In the genomic region with DNA sequence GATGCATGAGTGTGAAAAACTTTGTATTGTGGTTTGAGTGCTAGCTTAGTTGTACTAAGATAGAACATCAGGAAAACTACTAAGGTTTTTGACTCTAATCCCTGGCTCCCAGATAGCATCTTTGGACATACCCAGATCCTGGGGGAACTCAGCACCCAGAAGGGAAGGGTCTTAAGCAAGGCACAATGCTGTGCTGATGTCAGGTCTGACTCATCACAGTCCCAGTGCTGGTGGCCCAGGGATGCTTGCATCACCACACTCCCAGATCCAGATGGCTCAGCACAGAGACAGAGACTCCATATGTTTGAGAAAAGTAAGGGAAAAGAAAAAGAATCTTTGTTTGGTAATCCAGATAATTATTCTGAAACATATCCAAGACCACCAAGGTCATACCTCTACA, we compare ENCODE assay signal across 31 cellular contexts. TPM values are rescaled to one million over a fixed set of nuclear protein-coding genes. Genes with fewer than 3 reads are reported as not detected.
DNase-seq lines count a peak whose midpoint lies in the region; ATAC-seq, FAIRE-seq and TF ChIP-seq lines count a peak whose summit lies in the region.
"Had no signal": no experiment of that assay in that cellular context is flagged by ENCODE, and none has a peak within 500 bp of the region (broad histone marks: within the 10 kb centered on the region; RNA-seq: fewer than 3 reads in every experiment).

No MANE protein-coding gene starts in this region.

- no peak overlapping the region for H4K8ac ChIP-seq in neuronal stem cell (ENCODE audit: low read depth, low read length)

- no peak overlapping the region for H2AFZ ChIP-seq in GM23338
- H2AFZ ChIP-seq in neuronal stem cell (ENCODE audit: low read length), result no peak overlapping the region

- no peaks in the 10 kb centered on the region for H3K79me1 ChIP-seq in neuronal stem cell (ENCODE audit: low read depth, low read length)

- H3K27ac ChIP-seq in GM23338 (ENCODE audit: low read depth), result no peak overlapping the region
- no peak overlapping the region for H3K27ac ChIP-seq in psoas muscle
- no peak overlapping the region for H3K27ac ChIP-seq in neuronal stem cell (replicated peaks; ENCODE audit: low read length)
- no peak overlapping the region for H3K27ac ChIP-seq in upper lobe of right lung
- H3K27ac ChIP-seq: BLaER1, lower lobe of right lung, SJCRH30, vagina had no signal

- peak; percentile 9 for ATAC-seq in GM18861 (IDR thresholded peaks at IDR 0.05; ENCODE audit: unreplicated experiment)
- ATAC-seq in GM23338, result no peak
- peak; percentile 27 for ATAC-seq in HG03378 (IDR thresholded peaks at IDR 0.05; ENCODE audit: unreplicated experiment)
- ATAC-seq in psoas muscle, result no peak
- ATAC-seq in GM21576 (IDR thresholded peaks at IDR 0.05; ENCODE audit: unreplicated experiment), result no peak
- no peak for ATAC-seq in upper lobe of right lung
- ATAC-seq: lower lobe of right lung, PC-3 had no signal

- no peaks in the 10 kb centered on the region for H3F3A ChIP-seq in GM23338 (replicated peaks; ENCODE audit: low read depth)

- no peaks in the 10 kb centered on the region for H3K79me2 ChIP-seq in GM23338 (replicated peaks; ENCODE audit: insufficient read depth)

- no peaks in the 10 kb centered on the region; the same call in 1 of the 2 replicates for H3K9me2 ChIP-seq in GM23338 (ENCODE audit: insufficient read depth)

- no peak overlapping the region for H3K18ac ChIP-seq in neuronal stem cell (ENCODE audit: low read length)

- no peak overlapping the region for H3K9ac ChIP-seq in neuronal stem cell (ENCODE audit: low read depth, low read length, poor library complexity)
- H3K9ac ChIP-seq: BLaER1 had no signal

- no peak overlapping the region for H2BK5ac ChIP-seq in neuronal stem cell (ENCODE audit: low read length)

- H3K9me3 Mint-ChIP-seq in GM23338, result peaks cover 27% of the 10 kb centered on the region

- no peak overlapping the region for H2AK5ac ChIP-seq in neuronal stem cell (ENCODE audit: low read depth, low read length)

- H4K20me1 ChIP-seq in GM23338 (replicated peaks; ENCODE audit: insufficient read depth), result no peaks in the 10 kb centered on the region
- H4K20me1 ChIP-seq: BLaER1 had no signal

- H3K9me3 ChIP-seq in psoas muscle (no peaks in the 10 kb centered on the region), neuronal stem cell (replicated peaks in 1 of 2; ENCODE audit: control insufficient read depth in 2 of 2, insufficient read depth in 1 of 2, low read depth in 1 of 2, low read length in 2 of 2) (no peaks in the 10 kb centered on the region), upper lobe of right lung (no peaks in the 10 kb centered on the region)
- H3K9me3 ChIP-seq: lower lobe of right lung, SJCRH30, vagina had no signal

- H3K4me2 ChIP-seq in GM23338 (no peak overlapping the region), neuronal stem cell (ENCODE audit: insufficient read depth, low read length, poor library complexity, severe bottlenecking) (no peak overlapping the region)
- H3K4me2 ChIP-seq: BLaER1 had no signal

- H4K91ac ChIP-seq in neuronal stem cell (ENCODE audit: low read depth, low read length, poor library complexity), result no peak overlapping the region

- H3K4ac ChIP-seq in neuronal stem cell (ENCODE audit: low read length), result no peak overlapping the region

- peak overlapping the region; percentile 65; the same call in 1 of the 2 replicates for H3K27ac Mint-ChIP-seq in GM23338
- H3K27ac Mint-ChIP-seq: activated CD4-positive, alpha-beta T cell treated with anti-CD3 and anti-CD28 coated beads, Interleukin-2, amount 10 ng/mL, durations not matched to agents 24 days and 14 days; activated CD8-positive, alpha-beta memory T cell treated with anti-CD3 and anti-CD28 coated beads, Interleukin-2, amount 10 ng/mL, durations not matched to agents 7 days and 5 days; activated naive CD8-positive, alpha-beta T cell; progenitor cell of endocrine pancreas; stimulated activated effector memory CD8-positive, alpha-beta T cell treated with anti-CD3 and anti-CD28 coated beads, Interleukin-12 subunit alpha, Interleukin-12 subunit beta, amount 100 ng/mL, for 72 hours; T-helper 1 cell treated with Interleukin-12 subunit alpha and Interleukin-12 subunit beta and Interleukin-4 antibody, amounts not matched to agents 30 μg/mL and 1 μg/mL, for 36 hours had no signal

- no peak overlapping the region for H2BK120ac ChIP-seq in neuronal stem cell (ENCODE audit: low read depth, low read length)

- TF ChIP-seq CTCF in GM23338 (conservative IDR thresholded peaks at IDR 0.05; ENCODE audit: low read depth in 2 of 2), result no peak
- TF ChIP-seq CTCF in bronchial epithelial cell (IDR thresholded peaks at IDR 0.05; ENCODE audit: insufficient read depth, low read length, severe bottlenecking), result no peak
- no peak for TF ChIP-seq CTCF in psoas muscle (IDR thresholded peaks at IDR 0.05)
- no peak for TF ChIP-seq CTCF in upper lobe of right lung (IDR thresholded peaks at IDR 0.05)

- H3K27me3 Mint-ChIP-seq in GM23338 (ENCODE audit: insufficient read depth, low read depth, poor library complexity), result peaks cover under 1% of the 10 kb centered on the region
- H3K27me3 Mint-ChIP-seq: activated CD4-positive, alpha-beta T cell treated with anti-CD3 and anti-CD28 coated beads, Interleukin-2, amount 10 ng/mL, durations not matched to agents 24 days and 14 days; activated CD8-positive, alpha-beta memory T cell treated with anti-CD3 and anti-CD28 coated beads, Interleukin-2, amount 10 ng/mL, durations not matched to agents 7 days and 5 days; activated naive CD8-positive, alpha-beta T cell; progenitor cell of endocrine pancreas had no signal

- H3K36me3 Mint-ChIP-seq in GM23338 (ENCODE audit: low read depth), result peaks cover 15% of the 10 kb centered on the region
- H3K36me3 Mint-ChIP-seq: activated CD8-positive, alpha-beta memory T cell treated with anti-CD3 and anti-CD28 coated beads, Interleukin-2, amount 10 ng/mL, durations not matched to agents 7 days and 5 days; activated naive CD8-positive, alpha-beta T cell; stimulated activated effector memory CD8-positive, alpha-beta T cell treated with anti-CD3 and anti-CD28 coated beads, Interleukin-12 subunit alpha, Interleukin-12 subunit beta, amount 100 ng/mL, for 72 hours had no signal

- no peak overlapping the region for H3K4me3 ChIP-seq in GM23338
- H3K4me3 ChIP-seq in bronchial epithelial cell (ENCODE audit: low read depth, low read length), result no peak overlapping the region
- H3K4me3 ChIP-seq in psoas muscle, result no peak overlapping the region
- no peak overlapping the region for H3K4me3 ChIP-seq in neuronal stem cell (ENCODE audit: low read length in 2 of 2)
- no peak overlapping the region for H3K4me3 ChIP-seq in upper lobe of right lung
- H3K4me3 ChIP-seq: BLaER1, lower lobe of right lung, SJCRH30, vagina had no signal

- H3K4me3 Mint-ChIP-seq in GM23338, result no peak overlapping the region
- H3K4me3 Mint-ChIP-seq: activated CD4-positive, alpha-beta T cell treated with anti-CD3 and anti-CD28 coated beads, Interleukin-2, amount 10 ng/mL, durations not matched to agents 24 days and 14 days; activated CD8-positive, alpha-beta memory T cell treated with anti-CD3 and anti-CD28 coated beads, Interleukin-2, amount 10 ng/mL, durations not matched to agents 7 days and 5 days; activated naive CD8-positive, alpha-beta T cell; neural crest cell; stimulated activated effector memory CD8-positive, alpha-beta T cell treated with anti-CD3 and anti-CD28 coated beads, Interleukin-12 subunit alpha, Interleukin-12 subunit beta, amount 100 ng/mL, for 72 hours; T-helper 1 cell treated with Interleukin-12 subunit alpha and Interleukin-12 subunit beta and Interleukin-4 antibody, amounts not matched to agents 30 μg/mL and 1 μg/mL, for 36 hours had no signal

- no peak overlapping the region for H2BK15ac ChIP-seq in neuronal stem cell (ENCODE audit: low read length)

- no peak overlapping the region for H3K23ac ChIP-seq in neuronal stem cell (ENCODE audit: low read depth, low read length, poor library complexity)

- H2BK12ac ChIP-seq in neuronal stem cell (ENCODE audit: low read length), result no peak overlapping the region

- DNase-seq in GM23338 (ENCODE audit: low spot score) (no peak), bronchial epithelial cell (ENCODE audit: low read depth) (peak; percentile 13), psoas muscle (no peak), neuronal stem cell (ENCODE audit: low spot score) (no peak), upper lobe of right lung (no peak)
- DNase-seq: activated CD4-positive, alpha-beta T cell treated with anti-CD3 and anti-CD28 coated beads, Interleukin-2, amount 10 ng/mL, durations not matched to agents 24 days and 14 days; activated CD8-positive, alpha-beta memory T cell treated with anti-CD3 and anti-CD28 coated beads, Interleukin-2, amount 10 ng/mL, durations not matched to agents 7 days and 5 days; effector CD4-positive, alpha-beta T cell; hippocampal formation; Karpas-422; lower lobe of right lung; NCI-H1048; NCI-H2081 treated with DMSO at 0.1 percent for 48 hours; NCI-H446; SJCRH30 had no signal

- H3K4me1 Mint-ChIP-seq in GM23338, result no peaks in the 10 kb centered on the region
- H3K4me1 Mint-ChIP-seq: activated CD4-positive, alpha-beta T cell treated with anti-CD3 and anti-CD28 coated beads, Interleukin-2, amount 10 ng/mL, durations not matched to agents 24 days and 14 days; activated CD8-positive, alpha-beta memory T cell treated with anti-CD3 and anti-CD28 coated beads, Interleukin-2, amount 10 ng/mL, durations not matched to agents 7 days and 5 days; neural crest cell; stimulated activated effector memory CD8-positive, alpha-beta T cell treated with anti-CD3 and anti-CD28 coated beads, Interleukin-12 subunit alpha, Interleukin-12 subunit beta, amount 100 ng/mL, for 72 hours had no signal

- no peak for FAIRE-seq in bronchial epithelial cell (lab: Jason Lieb, UNC)
- FAIRE-seq: frontal cortex, islet of Langerhans had no signal

- H3K4me1 ChIP-seq in GM23338 (ENCODE audit: insufficient read depth) (no peaks in the 10 kb centered on the region), psoas muscle (no peaks in the 10 kb centered on the region), neuronal stem cell (ENCODE audit: control insufficient read depth in 2 of 2, insufficient read depth in 1 of 2, low read depth in 1 of 2, low read length in 2 of 2) (no peaks in the 10 kb centered on the region), upper lobe of right lung (no peaks in the 10 kb centered on the region)
- H3K4me1 ChIP-seq: BLaER1, lower lobe of right lung, SJCRH30, vagina had no signal

- no peaks in the 10 kb centered on the region for H3K27me3 ChIP-seq in GM23338 (ENCODE audit: insufficient read depth)
- no peaks in the 10 kb centered on the region for H3K27me3 ChIP-seq in bronchial epithelial cell (ENCODE audit: control insufficient read depth, insufficient read depth, low read length)
- H3K27me3 ChIP-seq in psoas muscle (ENCODE audit: insufficient read depth in 3 of 3, low read length in 2 of 3), result no peaks in the 10 kb centered on the region
- no peaks in the 10 kb centered on the region for H3K27me3 ChIP-seq in neuronal stem cell (ENCODE audit: control insufficient read depth in 3 of 3, insufficient read depth in 3 of 3, low read depth in 1 of 3, low read length in 3 of 3)
- H3K27me3 ChIP-seq in upper lobe of right lung, result no peaks in the 10 kb centered on the region
- H3K27me3 ChIP-seq: BLaER1, SJCRH30, vagina had no signal

- H3K14ac ChIP-seq in neuronal stem cell (ENCODE audit: low read length), result no peak overlapping the region

- H3K36me3 ChIP-seq in GM23338 (ENCODE audit: insufficient read depth) (no peaks in the 10 kb centered on the region), bronchial epithelial cell (ENCODE audit: control insufficient read depth, insufficient read depth, low read length) (no peaks in the 10 kb centered on the region), psoas muscle (ENCODE audit: insufficient read depth in 1 of 2, low read depth in 1 of 2) (no peaks in the 10 kb centered on the region), neuronal stem cell (replicated peaks in 1 of 2; ENCODE audit: control insufficient read depth in 2 of 2, insufficient read depth in 2 of 2, low read length in 2 of 2) (no peaks in the 10 kb centered on the region), upper lobe of right lung (no peaks in the 10 kb centered on the region)
- H3K36me3 ChIP-seq: BLaER1, lower lobe of right lung, SJCRH30, vagina had no signal

- intact Hi-C loops in psoas muscle (cut with DNase I) (no loop called here), upper lobe of right lung (cut with DNase I) (no loop called here)

RNA-seq across cellular contexts. Expression of gene OR56A3, which starts 18.3 kb away (rescaled TPM):
- total RNA-seq in GM23338 (2014; rRNA removed; shearing (Covaris generic)), result not detected in 2 replicates
- not detected in 2 replicates for polyA plus RNA-seq in GM23338 (2016; fragmentation: Nextera tagmentation; extraction: Ambion mirVana)
- total RNA-seq in bronchial epithelial cell, result not detected in 2 replicates
- not detected for total RNA-seq in psoas muscle
- not detected for polyA plus RNA-seq in psoas muscle
- not detected for polyA plus RNA-seq in neuronal stem cell (2013, experiment 1 of 2)
- not detected for polyA plus RNA-seq in neuronal stem cell (2013, experiment 2 of 2)
- not detected for total RNA-seq in upper lobe of right lung
- total RNA-seq: activated CD4-positive, alpha-beta T cell treated with anti-CD3 and anti-CD28 coated beads, Interleukin-2, amount 10 ng/mL, durations not matched to agents 24 days and 14 days; activated CD8-positive, alpha-beta memory T cell treated with anti-CD3 and anti-CD28 coated beads, Interleukin-2, amount 10 ng/mL, durations not matched to agents 7 days and 5 days; cerebellum; esophagus mucosa; frontal cortex; lower lobe of right lung; neural crest cell; PC-3; progenitor cell of endocrine pancreas; SJCRH30; skeletal muscle tissue; vagina had no signal

RNA-seq across cellular contexts. Expression of gene OR52E5, which starts 30.8 kb away (rescaled TPM):
- not detected in 2 replicates for total RNA-seq in GM23338 (2014; rRNA removed; shearing (Covaris generic))
- polyA plus RNA-seq in GM23338 (2016; fragmentation: Nextera tagmentation; extraction: Ambion mirVana) (not detected in 2 replicates), psoas muscle (not detected)
- total RNA-seq in bronchial epithelial cell (not detected in 2 replicates), psoas muscle (not detected), upper lobe of right lung (not detected)
- not detected for polyA plus RNA-seq in neuronal stem cell (2013, experiment 1 of 2)
- not detected for polyA plus RNA-seq in neuronal stem cell (2013, experiment 2 of 2)
- total RNA-seq: activated CD4-positive, alpha-beta T cell treated with anti-CD3 and anti-CD28 coated beads, Interleukin-2, amount 10 ng/mL, durations not matched to agents 24 days and 14 days; activated CD8-positive, alpha-beta memory T cell treated with anti-CD3 and anti-CD28 coated beads, Interleukin-2, amount 10 ng/mL, durations not matched to agents 7 days and 5 days; cerebellum; esophagus mucosa; frontal cortex; lower lobe of right lung; neural crest cell; PC-3; progenitor cell of endocrine pancreas; SJCRH30; skeletal muscle tissue; vagina had no signal

RNA-seq across cellular contexts. Expression of gene OR52E4, which starts 43.4 kb away (rescaled TPM):
- total RNA-seq in GM23338 (2014; rRNA removed; shearing (Covaris generic)), result not detected in 2 replicates
- polyA plus RNA-seq in GM23338 (2016; fragmentation: Nextera tagmentation; extraction: Ambion mirVana) (not detected in 2 replicates), psoas muscle (not detected)
- total RNA-seq in bronchial epithelial cell (not detected in 2 replicates), psoas muscle (not detected), upper lobe of right lung (not detected)
- polyA plus RNA-seq in neuronal stem cell (2013, experiment 1 of 2), result not detected
- not detected for polyA plus RNA-seq in neuronal stem cell (2013, experiment 2 of 2)
- total RNA-seq: activated CD4-positive, alpha-beta T cell treated with anti-CD3 and anti-CD28 coated beads, Interleukin-2, amount 10 ng/mL, durations not matched to agents 24 days and 14 days; activated CD8-positive, alpha-beta memory T cell treated with anti-CD3 and anti-CD28 coated beads, Interleukin-2, amount 10 ng/mL, durations not matched to agents 7 days and 5 days; cerebellum; esophagus mucosa; frontal cortex; lower lobe of right lung; neural crest cell; PC-3; progenitor cell of endocrine pancreas; SJCRH30; skeletal muscle tissue; vagina had no signal

RNA-seq across cellular contexts. Expression of gene OR56A5, which starts 44.5 kb away (rescaled TPM):
- total RNA-seq in GM23338 (2014; rRNA removed; shearing (Covaris generic)), result 1.9 TPM in 1 of 2 replicates, not detected in the other
- polyA plus RNA-seq in GM23338 (2016; fragmentation: Nextera tagmentation; extraction: Ambion mirVana) (not detected in 2 replicates), psoas muscle (not detected)
- total RNA-seq in bronchial epithelial cell (not detected in 2 replicates), psoas muscle (not detected), upper lobe of right lung (not detected)
- polyA plus RNA-seq in neuronal stem cell (2013, experiment 1 of 2), result not detected
- polyA plus RNA-seq in neuronal stem cell (2013, experiment 2 of 2), result not detected
- total RNA-seq: activated CD4-positive, alpha-beta T cell treated with anti-CD3 and anti-CD28 coated beads, Interleukin-2, amount 10 ng/mL, durations not matched to agents 24 days and 14 days; activated CD8-positive, alpha-beta memory T cell treated with anti-CD3 and anti-CD28 coated beads, Interleukin-2, amount 10 ng/mL, durations not matched to agents 7 days and 5 days; cerebellum; esophagus mucosa; frontal cortex; lower lobe of right lung; neural crest cell; PC-3; progenitor cell of endocrine pancreas; SJCRH30; skeletal muscle tissue; vagina had no signal

Comparison
In these comparisons a context has a peak if more than half of its experiments do, and no peak if none do; other contexts are left out.
1. ATAC-seq: peak in GM18861 (single experiment) and HG03378 (single experiment); none in GM23338 (single experiment), psoas muscle (0 of 4), GM21576 (single experiment) and upper lobe of right lung (single experiment).